14 cellular contexts compared by ENCODE assay signal in genomic region chr1:116755036-116755435, GRCh38. TPM values are rescaled to one million over a fixed set of nuclear protein-coding genes. Genes with fewer than 3 reads are reported as not detected.
DNase-seq lines count a peak whose midpoint lies in the region; ATAC-seq and TF ChIP-seq lines count a peak whose summit lies in the region.
"Had no signal": no experiment of that assay in that cellular context is flagged by ENCODE, and none has a peak within 500 bp of the region (broad histone marks: within the 10 kb centered on the region; RNA-seq: fewer than 3 reads in every experiment).

No MANE protein-coding gene starts in this region.

- H3K27me3 ChIP-seq in esophagus (ENCODE audit: control insufficient read depth in 1 of 2, insufficient read depth in 2 of 2, low read length in 2 of 2) (no peaks in the 10 kb centered on the region), ovary (no peaks in the 10 kb centered on the region)
- H3K27me3 ChIP-seq: BLaER1 had no signal

- POLR2A ChIA-PET in T-cell (lab: Charles Lee), result interaction anchor here (0.6 to 3.8 kb wide), 8 partner anchors 9 to 49 kb away, joined by 3 to 51 read pairs (median 8); no protein-coding TSS in a partner anchor

- no peaks in the 10 kb centered on the region for H3K9me3 ChIP-seq in esophagus (ENCODE audit: control insufficient read depth in 2 of 2, insufficient read depth in 1 of 2, low read depth in 1 of 2, low read length in 1 of 2)
- no peaks in the 10 kb centered on the region for H3K9me3 ChIP-seq in ovary

- H3K36me3 ChIP-seq in esophagus (ENCODE audit: control insufficient read depth in 2 of 2, insufficient read depth in 2 of 2, low read length in 1 of 2) (no peaks in the 10 kb centered on the region), ovary (no peaks in the 10 kb centered on the region)
- H3K36me3 ChIP-seq: BLaER1 had no signal

- peaks cover 35% of the 10 kb centered on the region for H3K36me3 Mint-ChIP-seq in T-cell
- peaks cover 63% of the 10 kb centered on the region for H3K36me3 Mint-ChIP-seq in stimulated activated effector memory CD8-positive, alpha-beta T cell treated with anti-CD3 and anti-CD28 coated beads, Interleukin-12 subunit alpha, Interleukin-12 subunit beta, amount 100 ng/mL, for 72 hours
- H3K36me3 Mint-ChIP-seq: stimulated activated memory B cell treated with anti-CD40 and anti-IgM and Interleukin-4, amounts not matched to agents 10 μg/mL and 1 μg/mL and 100 μg/mL, for 72 hours had no signal

- TF ChIP-seq POLR2A in ovary (IDR thresholded peaks at IDR 0.05), result no peak

- H3K4me1 ChIP-seq in esophagus (ENCODE audit: control insufficient read depth in 2 of 2, insufficient read depth in 2 of 2, low read length in 1 of 2) (no peaks in the 10 kb centered on the region), ovary (ENCODE audit: insufficient read depth) (no peaks in the 10 kb centered on the region)

- H3K27ac ChIP-seq in esophagus (ENCODE audit: low read depth in 2 of 2, low read length in 1 of 2) (no peak overlapping the region), ovary (no peak overlapping the region)
- H3K27ac ChIP-seq: BLaER1 had no signal

- peaks cover 41 to 74% (median 45%) of the 10 kb centered on the region in 3 donors for H3K4me1 Mint-ChIP-seq in T-cell
- peaks cover 40% of the 10 kb centered on the region for H3K4me1 Mint-ChIP-seq in stimulated activated effector memory CD8-positive, alpha-beta T cell treated with anti-CD3 and anti-CD28 coated beads, Interleukin-12 subunit alpha, Interleukin-12 subunit beta, amount 100 ng/mL, for 72 hours
- H3K4me1 Mint-ChIP-seq: GM23338 had no signal

- peaks cover 0 to 3% (median 2%) of the 10 kb centered on the region in 3 donors for H3K9me3 Mint-ChIP-seq in T-cell
- H3K9me3 Mint-ChIP-seq in stimulated activated effector memory CD8-positive, alpha-beta T cell treated with anti-CD3 and anti-CD28 coated beads, Interleukin-12 subunit alpha, Interleukin-12 subunit beta, amount 100 ng/mL, for 72 hours, result no peaks in the 10 kb centered on the region
- H3K9me3 Mint-ChIP-seq: GM23338; stimulated activated memory B cell treated with anti-CD40 and anti-IgM and Interleukin-4, amounts not matched to agents 10 μg/mL and 1 μg/mL and 100 μg/mL, for 72 hours had no signal

- H3K4me3 ChIP-seq in esophagus (ENCODE audit: low read depth in 1 of 2, low read length in 2 of 2) (peak overlapping the region; percentile 27 to 48), ovary (no peak overlapping the region)
- H3K4me3 ChIP-seq: BLaER1, GM23338 had no signal

- no peak for TF ChIP-seq EP300 in ovary (IDR thresholded peaks at IDR 0.05)

- peak overlapping the region; percentile 96 to 100 (median 99) for H3K4me3 Mint-ChIP-seq in T-cell
- H3K4me3 Mint-ChIP-seq in stimulated activated effector memory CD8-positive, alpha-beta T cell treated with anti-CD3 and anti-CD28 coated beads, Interleukin-12 subunit alpha, Interleukin-12 subunit beta, amount 100 ng/mL, for 72 hours, result peak overlapping the region; percentile 93
- H3K4me3 Mint-ChIP-seq: GM23338; stimulated activated memory B cell treated with anti-CD40 and anti-IgM and Interleukin-4, amounts not matched to agents 10 μg/mL and 1 μg/mL and 100 μg/mL, for 72 hours had no signal

- 86% methylated on average over 9 of the region's 9 CpGs for WGBS in esophagus, 2 donors
- WGBS in ovary, 3 donors, result 91 to 95% (median 92%) methylated on average over 9 of the region's 9 CpGs

- intact Hi-C loops in ovary (cut with DNase I), result no loop called here

- DNase-seq in T-cell (no peak), NCI-H2029 treated with DMSO at 0.1 percent for 48 hours (lab: John Stamatoyannopoulos, UW) (no peak), ovary (no peak)
- peak; percentile 69 for DNase-seq in activated CD8-positive, alpha-beta memory T cell treated with anti-CD3 and anti-CD28 coated beads, Interleukin-2, amount 50 U/mL, for 48 hours
- peak in 1 of 2 donors; percentile 68 for DNase-seq in stimulated activated effector memory CD8-positive, alpha-beta T cell treated with anti-CD3 and anti-CD28 coated beads, Interleukin-12 subunit alpha, Interleukin-12 subunit beta, amount 100 ng/mL, for 72 hours (ENCODE audit: low spot score in 2 of 2)
- DNase-seq: foreskin melanocyte, NCI-H748 treated with DMSO at 0.1 percent for 48 hours, occipital lobe had no signal

- CTCF ChIA-PET in T-cell (lab: Charles Lee), result interaction anchor here (0.9 to 3.8 kb wide), 8 partner anchors 9 to 61 kb away, joined by 3 to 66 read pairs (median 4); no protein-coding TSS in a partner anchor

- TF ChIP-seq CTCF in ovary (IDR thresholded peaks at IDR 0.05), result no peak

- ATAC-seq in T-cell (replicated peaks in 1 of 4), result peak in 2 of 4 experiments; percentile 13 to 18
- ATAC-seq in stimulated activated effector memory CD8-positive, alpha-beta T cell treated with anti-CD3 and anti-CD28 coated beads, Interleukin-12 subunit alpha, Interleukin-12 subunit beta, amount 100 ng/mL, for 72 hours, result no peak
- no peak for ATAC-seq in HG03460 (IDR thresholded peaks at IDR 0.05; ENCODE audit: unreplicated experiment)
- ATAC-seq: GM23338; stimulated activated memory B cell treated with anti-CD40 and anti-IgM and Interleukin-4, amounts not matched to agents 10 μg/mL and 1 μg/mL and 100 μg/mL, for 72 hours had no signal

- no peaks in the 10 kb centered on the region for H3K27me3 Mint-ChIP-seq in T-cell

- peak overlapping the region; percentile 96 to 98 for H3K27ac Mint-ChIP-seq in T-cell
- peak overlapping the region; percentile 99 for H3K27ac Mint-ChIP-seq in stimulated activated effector memory CD8-positive, alpha-beta T cell treated with anti-CD3 and anti-CD28 coated beads, Interleukin-12 subunit alpha, Interleukin-12 subunit beta, amount 100 ng/mL, for 72 hours
- H3K27ac Mint-ChIP-seq: GM23338; stimulated activated memory B cell treated with anti-CD40 and anti-IgM and Interleukin-4, amounts not matched to agents 10 μg/mL and 1 μg/mL and 100 μg/mL, for 72 hours had no signal

RNA-seq across cellular contexts. Expression of gene CD2, which starts 0.8 kb away (rescaled TPM):
- total RNA-seq in T-cell (100 to 1,000 TPM; 119 to 209 (median 158) TPM), ovary (1 to 10 TPM in 3 of 7 donors, under 1 TPM in 4; 0.30 to 2.0 (median 0.82) TPM)
- polyA plus RNA-seq in esophagus (1 to 10 TPM; 4.8 to 5.4 TPM), ovary (10 to 100 TPM in 1 of 2 donors, 1 to 10 TPM in 1; 1.0 to 11.1 TPM)
- total RNA-seq: GM23338, occipital lobe, RPMI7951 had no signal
- polyA plus RNA-seq: GM23338 had no signal

Comparison
In these comparisons a context has a peak if more than half of its experiments do, and no peak if none do; other contexts are left out.
1. RNA of gene CD2, which starts 0.8 kb away (total RNA-seq): 119 to 209 TPM in T-cell; 0.30 to 2.0 TPM in ovary; every median in the first group is over 10 times any median in the second.